ENCODE assay signal across 12 cellular contexts in genomic region chr5:156401802-156402201, GRCh38.
DNase-seq lines count a peak whose midpoint lies in the region; ATAC-seq and TF ChIP-seq lines count a peak whose summit lies in the region.
"Had no signal": no experiment of that assay in that cellular context is flagged by ENCODE, and none has a peak within 500 bp of the region (broad histone marks: within the 10 kb centered on the region; RNA-seq: fewer than 3 reads in every experiment).

No MANE protein-coding gene starts in this region.

- H3K4me3 Mint-ChIP-seq in endodermal cell = no peak overlapping the region

- H3K27me3 ChIP-seq in adipocyte (replicated peaks; ENCODE audit: control insufficient read depth, insufficient read depth, low read length) = no peaks in the 10 kb centered on the region
- no peaks in the 10 kb centered on the region for H3K27me3 ChIP-seq in endodermal cell (ENCODE audit: control insufficient read depth, insufficient read depth, low read length, poor library complexity, severe bottlenecking)
- H3K27me3 ChIP-seq: adrenal gland had no signal

- H3K4me1 ChIP-seq in adipocyte (ENCODE audit: control insufficient read depth, insufficient read depth, low read length) (peaks cover under 1% of the 10 kb centered on the region), endodermal cell (ENCODE audit: control insufficient read depth, insufficient read depth, low read length) (no peaks in the 10 kb centered on the region)

- H3K9me3 Mint-ChIP-seq in endodermal cell = peaks cover 9% of the 10 kb centered on the region

- intact Hi-C loops in lower leg skin (cut with DNase I; ENCODE audit: low total_unique reads) = no loop called here

- H3K27ac ChIP-seq in endodermal cell (ENCODE audit: low read depth, low read length) = no peak overlapping the region

- peak; percentile 3 for ATAC-seq in GM18517 (IDR thresholded peaks at IDR 0.05; ENCODE audit: unreplicated experiment)
- ATAC-seq in GM19395 (IDR thresholded peaks at IDR 0.05; ENCODE audit: unreplicated experiment) = peak; percentile 13
- peak; percentile 15 for ATAC-seq in HG02973 (IDR thresholded peaks at IDR 0.05; ENCODE audit: unreplicated experiment)
- ATAC-seq in HG02763 (IDR thresholded peaks at IDR 0.05; ENCODE audit: unreplicated experiment) = no peak
- ATAC-seq: Panc1 had no signal

- TF ChIP-seq POLR2A in lower leg skin (IDR thresholded peaks at IDR 0.05) = no peak

- no peaks in the 10 kb centered on the region for H3K9me3 ChIP-seq in adipocyte (ENCODE audit: control insufficient read depth, low read length)
- no peaks in the 10 kb centered on the region for H3K9me3 ChIP-seq in endodermal cell (ENCODE audit: control insufficient read depth, low read length)
- H3K9me3 ChIP-seq: adrenal gland had no signal

- H3K4me1 Mint-ChIP-seq in endodermal cell = no peaks in the 10 kb centered on the region

- WGBS in endodermal cell (ENCODE audit: insufficient coverage in 1 of 2, insufficient read length in 1 of 2), 2 experiments = 86 to 92% methylated on average over 4 of the region's 4 CpGs
- 80 to 84% methylated on average over 4 of the region's 4 CpGs for WGBS in lower leg skin, 2 donors

- peak overlapping the region; percentile 34 for H3K4me3 ChIP-seq in adipocyte (ENCODE audit: low read length)
- no peak overlapping the region for H3K4me3 ChIP-seq in endodermal cell (ENCODE audit: low read length)
- H3K4me3 ChIP-seq in lower leg skin (ENCODE audit: low read depth, poor library complexity, severe bottlenecking) = no peak overlapping the region

- H3K36me3 ChIP-seq in adipocyte (ENCODE audit: control insufficient read depth, insufficient read depth, low read length, severe bottlenecking) (no peaks in the 10 kb centered on the region), endodermal cell (ENCODE audit: control insufficient read depth, insufficient read depth, low read length) (no peaks in the 10 kb centered on the region)
- H3K36me3 ChIP-seq: adrenal gland had no signal

- H3K36me3 Mint-ChIP-seq in endodermal cell (ENCODE audit: low read depth) = no peaks in the 10 kb centered on the region

- H3K27me3 Mint-ChIP-seq in endodermal cell (ENCODE audit: insufficient read depth) = no peaks in the 10 kb centered on the region

- H3K9ac ChIP-seq in adipocyte (ENCODE audit: low read length) (no peak overlapping the region), endodermal cell (ENCODE audit: extremely low read depth, low read length, poor library complexity, severe bottlenecking) (no peak overlapping the region)

- DNase-seq in adipocyte (ENCODE audit: low read depth) = no peak
- DNase-seq in GF-D8 (lab: John Stamatoyannopoulos, UW) = no peak
- DNase-seq in endodermal cell = no peak
- no peak for DNase-seq in lower leg skin (ENCODE audit: low spot score in 2 of 2)
- DNase-seq: activated CD8-positive, alpha-beta memory T cell treated with anti-CD3 and anti-CD28 coated beads for 24 hours; dermis blood vessel endothelial cell had no signal

- no peak overlapping the region for H3K27ac Mint-ChIP-seq in endodermal cell

- TF ChIP-seq CTCF in endodermal cell (conservative IDR thresholded peaks at IDR 0.05) = no peak
- no peak for TF ChIP-seq CTCF in lower leg skin (IDR thresholded peaks at IDR 0.05)
